ENCODE assay signal across 15 cellular contexts in the genomic region with DNA sequence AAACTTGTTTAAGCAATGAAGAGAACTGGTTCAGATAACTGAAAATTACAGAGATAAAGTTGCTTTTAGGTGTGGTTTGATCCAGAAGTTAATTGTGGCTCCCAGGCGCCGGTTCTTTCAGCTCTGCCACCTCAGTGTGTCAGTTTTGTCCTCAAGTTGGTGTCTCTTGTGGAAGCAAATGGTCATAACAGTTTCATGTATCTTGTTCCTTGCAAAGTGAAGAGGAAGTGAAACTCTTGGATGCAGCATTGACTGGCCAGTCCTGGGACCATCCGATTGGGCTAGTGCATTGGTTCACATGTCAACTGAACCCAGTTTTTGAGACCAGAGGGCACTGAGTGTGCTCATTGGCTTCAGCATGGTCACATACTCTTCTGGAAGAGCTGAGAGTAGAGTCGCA.
DNase-seq lines count a peak whose midpoint lies in the region; ATAC-seq and TF ChIP-seq lines count a peak whose summit lies in the region.
"Had no signal": no experiment of that assay in that cellular context is flagged by ENCODE, and none has a peak within 500 bp of the region (broad histone marks: within the 10 kb centered on the region; RNA-seq: fewer than 3 reads in every experiment).

No MANE protein-coding gene starts in this region.

- no peaks in the 10 kb centered on the region for H3K36me3 ChIP-seq in KMS-11 (ENCODE audit: insufficient read depth)
- H3K36me3 ChIP-seq: HAP-1, suprapubic skin, WERI-Rb-1 had no signal

- peak overlapping the region; percentile 82 for H3K27ac ChIP-seq in KMS-11
- H3K27ac ChIP-seq in caudate nucleus (ENCODE audit: low read depth, low read length): no peak overlapping the region
- H3K27ac ChIP-seq: 22Rv1, suprapubic skin, WERI-Rb-1 had no signal

- no peak; the same call in 1 of the 2 replicates for TF ChIP-seq CTCF in KMS-11 (conservative IDR thresholded peaks at IDR 0.05; ENCODE audit: low read depth, low read length)

- no peak overlapping the region for H3K4me3 ChIP-seq in KMS-11 (IDR thresholded peaks at IDR 0.05; ENCODE audit: insufficient read depth, low read depth, low read length)
- H3K4me3 ChIP-seq: HAP-1, suprapubic skin had no signal

- DNase-seq in DMS53 (lab: John Stamatoyannopoulos, UW): peak; percentile 20
- DNase-seq in DMS53 treated with DMSO at 0.1 percent for 48 hours (lab: John Stamatoyannopoulos, UW; ENCODE audit: unreplicated experiment): no peak
- no peak for DNase-seq in NK-92 treated with Interleukin-12 subunit alpha and Interleukin-12 subunit beta, amount 100 ng/mL, for 24 hours (lab: John Stamatoyannopoulos, UW)
- no peak for DNase-seq in NCI-H1105 treated with DMSO at 0.1 percent for 48 hours (lab: John Stamatoyannopoulos, UW)
- DNase-seq in caudate nucleus (lab: John Stamatoyannopoulos, UW): no peak
- no peak for DNase-seq in H4 (ENCODE audit: low spot score)
- DNase-seq: activated T-cell treated with anti-CD3 and anti-CD28 coated beads, Interleukin-2, amount 50 U/mL, for 1 hour; naive thymus-derived CD8-positive, alpha-beta T cell; NCI-H1092; WERI-Rb-1 had no signal

- H2AFZ ChIP-seq in KMS-11 (ENCODE audit: low read depth): peak overlapping the region; percentile 43; the same call in 1 of the 2 replicates

- H3K4me1 ChIP-seq in KMS-11 (ENCODE audit: low read depth, poor library complexity, severe bottlenecking): peaks cover 24% of the 10 kb centered on the region
- H3K4me1 ChIP-seq: HAP-1, suprapubic skin had no signal

- H3K79me2 ChIP-seq in KMS-11 (ENCODE audit: insufficient read depth, low read depth): no peaks in the 10 kb centered on the region

- peak; percentile 38 for ATAC-seq in HG02610 (IDR thresholded peaks at IDR 0.05; ENCODE audit: unreplicated experiment)
- ATAC-seq: naive thymus-derived CD8-positive, alpha-beta T cell had no signal

- no peaks in the 10 kb centered on the region for H3K27me3 ChIP-seq in KMS-11 (ENCODE audit: insufficient read depth, low read depth)
- H3K27me3 ChIP-seq: suprapubic skin had no signal

- peak overlapping the region; percentile 25; the same call in 1 of the 2 replicates for H3K9ac ChIP-seq in KMS-11

- peak overlapping the region; percentile 95 for H3K4me2 ChIP-seq in KMS-11

- no peaks in the 10 kb centered on the region for H4K20me1 ChIP-seq in KMS-11 (ENCODE audit: insufficient read depth)
